ENCODE assay signal across 15 cellular contexts in genomic region chr10:86956841-86957448, GRCh38. TPM values are rescaled to one million over a fixed set of nuclear protein-coding genes. Genes with fewer than 3 reads are reported as not detected.
DNase-seq lines count a peak whose midpoint lies in the region; ATAC-seq and TF ChIP-seq lines count a peak whose summit lies in the region.
"Had no signal": no experiment of that assay in that cellular context is flagged by ENCODE, and none has a peak within 500 bp of the region (broad histone marks: within the 10 kb centered on the region; RNA-seq: fewer than 3 reads in every experiment).

No MANE protein-coding gene starts in this region.

- no peak for TF ChIP-seq CTCF in heart right ventricle (IDR thresholded peaks at IDR 0.05)
- no peak for TF ChIP-seq CTCF in right atrium auricular region (IDR thresholded peaks at IDR 0.05)
- TF ChIP-seq CTCF in sigmoid colon (IDR thresholded peaks at IDR 0.05) = no peak

- H3K27ac Mint-ChIP-seq in activated naive CD4-positive, alpha-beta T cell treated with anti-CD3 and anti-CD28 coated beads, Interleukin-2, amount 50 U/mL, for 72 hours = no peak overlapping the region
- H3K27ac Mint-ChIP-seq: activated naive CD4-positive, alpha-beta T cell treated with anti-CD3 and anti-CD28 coated beads for 36 hours had no signal

- no peak for ATAC-seq in heart right ventricle
- no peak for ATAC-seq in left ventricle myocardium superior
- ATAC-seq in activated naive CD4-positive, alpha-beta T cell treated with anti-CD3 and anti-CD28 coated beads, Interleukin-2, amount 50 U/mL, for 72 hours = no peak
- ATAC-seq: naive thymus-derived CD4-positive, alpha-beta T cell had no signal

- intact Hi-C loops in heart right ventricle (cut with DNase I) (no loop called here), left ventricle myocardium superior (cut with micrococcal nuclease) (no loop called here), sigmoid colon (cut with DNase I) (no loop called here)

- 58 to 60% methylated on average over 7 of the region's 7 CpGs for WGBS in heart right ventricle, 2 donors
- WGBS in sigmoid colon, 2 donors = 83 to 88% methylated on average over 7 of the region's 7 CpGs

- H3K9me3 Mint-ChIP-seq in activated naive CD4-positive, alpha-beta T cell treated with anti-CD3 and anti-CD28 coated beads, Interleukin-2, amount 50 U/mL, for 72 hours = peaks cover 6% of the 10 kb centered on the region in 2 donors

- H3K4me3 ChIP-seq in heart right ventricle = peak overlapping the region; percentile 23 to 68 (median 58)
- H3K4me3 ChIP-seq in right atrium auricular region = peak overlapping the region; percentile 40 to 50
- peak overlapping the region in 3 of 4 donors; percentile 21 to 29 (median 28) for H3K4me3 ChIP-seq in sigmoid colon

- H3K27me3 ChIP-seq in heart right ventricle (no peaks in the 10 kb centered on the region), right atrium auricular region (no peaks in the 10 kb centered on the region), sigmoid colon (no peaks in the 10 kb centered on the region)

- H3K27ac ChIP-seq in heart right ventricle = peak overlapping the region; percentile 85 to 97 (median 90)
- H3K27ac ChIP-seq in right atrium auricular region = peak overlapping the region; percentile 79 to 80
- H3K27ac ChIP-seq in sigmoid colon = peak overlapping the region; percentile 63 to 77 (median 68)

- DNase-seq in heart right ventricle = no peak
- no peak for DNase-seq in left ventricle myocardium superior
- DNase-seq in right atrium auricular region (ENCODE audit: low spot score) = no peak
- DNase-seq in sigmoid colon = no peak
- DNase-seq in activated naive CD4-positive, alpha-beta T cell treated with anti-CD3 and anti-CD28 coated beads, Interleukin-2, amount 50 U/mL, for 72 hours (ENCODE audit: low spot score in 2 of 2) = no peak
- no peak for DNase-seq in cerebellar cortex (ENCODE audit: low spot score)
- DNase-seq in NCI-H2029 treated with DMSO at 0.1 percent for 48 hours (lab: John Stamatoyannopoulos, UW) = no peak
- no peak for DNase-seq in NCI-H774 (lab: John Stamatoyannopoulos, UW)
- DNase-seq: activated naive CD4-positive, alpha-beta T cell treated with anti-CD3 and anti-CD28 coated beads for 36 hours; DMS153; foreskin fibroblast; NCI-H146; NCI-H524; SHP77 had no signal

- peaks cover 0 to 12% (median 0%) of the 10 kb centered on the region in 11 donors for H3K9me3 ChIP-seq in heart right ventricle
- H3K9me3 ChIP-seq in right atrium auricular region = no peaks in the 10 kb centered on the region
- H3K9me3 ChIP-seq in sigmoid colon = no peaks in the 10 kb centered on the region

- H3K36me3 ChIP-seq in heart right ventricle = peaks cover 0 to 8% (median 0%) of the 10 kb centered on the region in 9 donors
- no peaks in the 10 kb centered on the region for H3K36me3 ChIP-seq in right atrium auricular region
- no peaks in the 10 kb centered on the region for H3K36me3 ChIP-seq in sigmoid colon

- H3K4me1 ChIP-seq in heart right ventricle = peaks cover 21 to 85% (median 65%) of the 10 kb centered on the region in 9 donors
- H3K4me1 ChIP-seq in right atrium auricular region = peaks cover 0 to 65% of the 10 kb centered on the region in 2 donors
- peaks cover 0 to 50% (median 34%) of the 10 kb centered on the region in 4 donors for H3K4me1 ChIP-seq in sigmoid colon

- TF ChIP-seq POLR2A in sigmoid colon (IDR thresholded peaks at IDR 0.05) = no peak

- H3K36me3 Mint-ChIP-seq in activated naive CD4-positive, alpha-beta T cell treated with anti-CD3 and anti-CD28 coated beads, Interleukin-2, amount 50 U/mL, for 72 hours = peaks cover 6 to 7% of the 10 kb centered on the region in 2 donors

- no peak for TF ChIP-seq EP300 in sigmoid colon (IDR thresholded peaks at IDR 0.05)

RNA-seq across cellular contexts. Expression of gene MMRN2, which starts 0.5 kb away (rescaled TPM):
- total RNA-seq in heart right ventricle (10 to 100 TPM; 23.4 to 43.2 (median 36.2) TPM), left ventricle myocardium superior (31.3 TPM), right atrium auricular region (10 to 100 TPM; 57.0 to 81.3 TPM), sigmoid colon (10 to 100 TPM in 3 of 4 donors, 1 to 10 TPM in 1; 8.6 to 23.3 (median 14.1) TPM)
- polyA plus RNA-seq in heart right ventricle (10 to 100 TPM; 22.5 to 31.7 TPM), sigmoid colon (1 to 10 TPM in 2 of 3 donors, under 1 TPM in 1; 0.92 to 6.5 (median 1.8) TPM)
- total RNA-seq in activated naive CD4-positive, alpha-beta T cell treated with anti-CD3 and anti-CD28 coated beads, Interleukin-2, amount 50 U/mL, for 72 hours = not detected
- total RNA-seq: activated naive CD4-positive, alpha-beta T cell treated with anti-CD3 and anti-CD28 coated beads for 36 hours had no signal

RNA-seq across cellular contexts. Expression of gene SNCG, which starts 1.5 kb away (rescaled TPM):
- total RNA-seq in heart right ventricle (10 to 100 TPM in 9 of 10 donors, 1 to 10 TPM in 1; 9.4 to 21.4 (median 12.6) TPM), left ventricle myocardium superior (21.2 TPM), right atrium auricular region (10 to 100 TPM; 20.9 to 33.8 TPM), sigmoid colon (10 to 100 TPM; 24.2 to 55.0 (median 38.4) TPM)
- polyA plus RNA-seq in heart right ventricle (10 to 100 TPM; 35.2 to 68.0 TPM), sigmoid colon (10 to 100 TPM in 2 of 3 donors, 1 to 10 TPM in 1; 4.6 to 24.0 (median 11.4) TPM)
- total RNA-seq in activated naive CD4-positive, alpha-beta T cell treated with anti-CD3 and anti-CD28 coated beads, Interleukin-2, amount 50 U/mL, for 72 hours = 1 to 10 TPM in 1 of 2 donors, not detected in 1; 1.7 TPM
- polyA plus RNA-seq: naive thymus-derived CD4-positive, alpha-beta T cell had no signal

RNA-seq across cellular contexts. Expression of gene ADIRF, which starts 11.3 kb away (rescaled TPM):
- 100 to 1,000 TPM in 1 of 10 donors, 10 to 100 TPM in 9; 18.5 to 113 (median 40.4) TPM for total RNA-seq in heart right ventricle
- 100 to 1,000 TPM; 174 to 234 TPM for polyA plus RNA-seq in heart right ventricle
- 41.8 TPM for total RNA-seq in left ventricle myocardium superior
- total RNA-seq in right atrium auricular region = 100 to 1,000 TPM in 1 of 2 donors, 10 to 100 TPM in 1; 67.8 to 195 TPM
- total RNA-seq in sigmoid colon = 10 to 100 TPM; 45.3 to 98.1 (median 67.1) TPM
- 100 to 1,000 TPM; 112 to 157 (median 118) TPM for polyA plus RNA-seq in sigmoid colon
- not detected for total RNA-seq in activated naive CD4-positive, alpha-beta T cell treated with anti-CD3 and anti-CD28 coated beads, Interleukin-2, amount 50 U/mL, for 72 hours
- total RNA-seq: activated naive CD4-positive, alpha-beta T cell treated with anti-CD3 and anti-CD28 coated beads for 36 hours had no signal

Comparison
In these comparisons a context has a peak if more than half of its experiments do, and no peak if none do; other contexts are left out.
1. RNA of gene MMRN2, which starts 0.5 kb away (total RNA-seq): 57.0 to 81.3 TPM in right atrium auricular region, 23.4 to 43.2 TPM in heart right ventricle, 31.3 TPM in left ventricle myocardium superior (single experiment) and 8.6 to 23.3 TPM in sigmoid colon; not detected in activated naive CD4-positive, alpha-beta T cell treated with anti-CD3 and anti-CD28 coated beads, Interleukin-2, amount 50 U/mL, for 72 hours; every median in the first group is over 4 times any median in the second.
2. RNA of gene ADIRF, which starts 11.3 kb away (total RNA-seq): 67.8 to 195 TPM in right atrium auricular region, 45.3 to 98.1 TPM in sigmoid colon, 18.5 to 113 TPM in heart right ventricle and 41.8 TPM in left ventricle myocardium superior (single experiment); not detected in activated naive CD4-positive, alpha-beta T cell treated with anti-CD3 and anti-CD28 coated beads, Interleukin-2, amount 50 U/mL, for 72 hours; every median in the first group is over 10 times any median in the second.
3. Peak in every context shown above with its lines, with median percentiles within 50 percentile points of each other: H3K27ac ChIP-seq and H3K4me3 ChIP-seq.